2 cellular contexts compared by ENCODE assay signal in the genomic region with DNA sequence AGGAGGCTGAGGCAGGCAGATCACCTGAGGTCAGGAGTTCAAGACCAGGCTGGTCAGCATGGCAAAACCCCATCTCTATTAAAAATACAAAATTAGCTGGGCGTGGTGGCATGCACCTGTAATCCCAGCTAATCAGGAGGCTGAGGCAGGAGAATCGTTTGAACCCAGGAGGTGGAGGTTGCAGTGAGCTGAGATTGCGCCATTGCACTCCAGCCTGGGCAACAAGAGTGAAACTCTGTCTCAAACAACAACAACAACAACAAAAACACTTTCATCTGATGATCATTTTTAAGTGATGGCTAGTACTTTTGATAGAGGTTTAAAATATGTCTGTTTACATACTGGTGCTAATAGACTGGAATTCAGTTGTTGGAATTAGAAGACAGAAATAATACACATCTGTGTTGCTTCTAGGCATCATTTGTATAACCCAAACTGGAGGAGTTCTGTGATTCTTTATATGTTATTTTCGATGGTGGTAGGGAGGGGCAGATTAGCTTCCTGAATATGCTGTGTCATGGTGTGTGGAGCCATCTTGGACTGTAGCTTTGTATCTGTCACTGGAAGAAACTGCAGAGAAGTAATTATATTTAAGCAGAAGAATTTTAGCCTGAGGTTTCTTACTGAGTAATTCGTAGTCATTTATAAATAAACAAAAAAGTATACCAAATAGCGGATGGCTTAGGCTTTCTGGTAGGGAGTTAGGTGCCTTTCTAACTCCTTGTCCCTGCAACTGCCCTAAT.
A peak's percentile ranks its signal among the peaks of the same experiment; 100 is the strongest.
TF ChIP-seq lines count a peak whose summit lies in the region.
"Not testable (repeated sequence)": the region's sequence is repeated elsewhere in the genome, so short reads cannot be mapped to it uniquely, and the experiment has no call there.

No MANE protein-coding gene starts in this region.

TF ChIP-seq in K562, 482 proteins besides CTCF, POLR2A, EP300 and RAD21 (continues in another document):
- TF ChIP-seq ILF3 (IDR thresholded peaks at IDR 0.05; ENCODE audit: borderline replicate concordance) (peak; percentile 57; the same call in 1 of the 2 replicates), ZNF717 (CRISPR knock-in tag; IDR thresholded peaks at IDR 0.05) (0 out of 2 replicates have a peak, but pooled peaks have one; percentile 50), NFRKB (IDR thresholded peaks at IDR 0.05; ENCODE audit: low read depth) (peak; percentile 66; the same call in 1 of the 2 replicates), ZKSCAN8 (CRISPR knock-in tag; IDR thresholded peaks at IDR 0.05) (peak; percentile 50; the same call in 1 of the 2 replicates), NFIC (IDR thresholded peaks at IDR 0.05) (0 out of 2 replicates have a peak, but pooled peaks have one; percentile 20), ZNF766 (CRISPR knock-in tag; conservative IDR thresholded peaks at IDR 0.05) (peak; percentile 81), ZNF589 (CRISPR knock-in tag; IDR thresholded peaks at IDR 0.05; ENCODE audit: low read depth) (0 out of 2 replicates have a peak, but pooled peaks have one; percentile 31), HDAC3 (IDR thresholded peaks at IDR 0.05; ENCODE audit: borderline replicate concordance, partially characterized antibody) (peak; percentile 31), NR4A1 (tag; IDR thresholded peaks at IDR 0.05) (peak; percentile 51; the same call in 1 of the 2 replicates), NFE2 (IDR thresholded peaks at IDR 0.05; ENCODE audit: low read depth) (peak; percentile 99), NRF1 (conservative IDR thresholded peaks at IDR 0.05 in 1 of 2, IDR thresholded peaks at IDR 0.05 in 1 of 2) (0 out of 4 replicates have a peak, but pooled peaks of 1 of the 2 experiments have one; percentile 11)
- TF ChIP-seq, protein P1, sequence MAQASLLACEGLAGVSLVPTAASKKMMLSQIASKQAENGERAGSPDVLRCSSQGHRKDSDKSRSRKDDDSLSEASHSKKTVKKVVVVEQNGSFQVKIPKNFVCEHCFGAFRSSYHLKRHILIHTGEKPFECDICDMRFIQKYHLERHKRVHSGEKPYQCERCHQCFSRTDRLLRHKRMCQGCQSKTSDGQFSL (CRISPR knock-in tag; IDR thresholded peaks at IDR 0.05), result not testable (repeated sequence)
- TF ChIP-seq, protein P1 (tag; IDR thresholded peaks at IDR 0.05), result peak in 1 of 2 experiments; percentile 70; a peak in 1 of 4 replicates
- not testable (repeated sequence) for TF ChIP-seq NR4A1 (CRISPR knock-in tag; IDR thresholded peaks at IDR 0.05)
- TF ChIP-seq, protein P2, sequence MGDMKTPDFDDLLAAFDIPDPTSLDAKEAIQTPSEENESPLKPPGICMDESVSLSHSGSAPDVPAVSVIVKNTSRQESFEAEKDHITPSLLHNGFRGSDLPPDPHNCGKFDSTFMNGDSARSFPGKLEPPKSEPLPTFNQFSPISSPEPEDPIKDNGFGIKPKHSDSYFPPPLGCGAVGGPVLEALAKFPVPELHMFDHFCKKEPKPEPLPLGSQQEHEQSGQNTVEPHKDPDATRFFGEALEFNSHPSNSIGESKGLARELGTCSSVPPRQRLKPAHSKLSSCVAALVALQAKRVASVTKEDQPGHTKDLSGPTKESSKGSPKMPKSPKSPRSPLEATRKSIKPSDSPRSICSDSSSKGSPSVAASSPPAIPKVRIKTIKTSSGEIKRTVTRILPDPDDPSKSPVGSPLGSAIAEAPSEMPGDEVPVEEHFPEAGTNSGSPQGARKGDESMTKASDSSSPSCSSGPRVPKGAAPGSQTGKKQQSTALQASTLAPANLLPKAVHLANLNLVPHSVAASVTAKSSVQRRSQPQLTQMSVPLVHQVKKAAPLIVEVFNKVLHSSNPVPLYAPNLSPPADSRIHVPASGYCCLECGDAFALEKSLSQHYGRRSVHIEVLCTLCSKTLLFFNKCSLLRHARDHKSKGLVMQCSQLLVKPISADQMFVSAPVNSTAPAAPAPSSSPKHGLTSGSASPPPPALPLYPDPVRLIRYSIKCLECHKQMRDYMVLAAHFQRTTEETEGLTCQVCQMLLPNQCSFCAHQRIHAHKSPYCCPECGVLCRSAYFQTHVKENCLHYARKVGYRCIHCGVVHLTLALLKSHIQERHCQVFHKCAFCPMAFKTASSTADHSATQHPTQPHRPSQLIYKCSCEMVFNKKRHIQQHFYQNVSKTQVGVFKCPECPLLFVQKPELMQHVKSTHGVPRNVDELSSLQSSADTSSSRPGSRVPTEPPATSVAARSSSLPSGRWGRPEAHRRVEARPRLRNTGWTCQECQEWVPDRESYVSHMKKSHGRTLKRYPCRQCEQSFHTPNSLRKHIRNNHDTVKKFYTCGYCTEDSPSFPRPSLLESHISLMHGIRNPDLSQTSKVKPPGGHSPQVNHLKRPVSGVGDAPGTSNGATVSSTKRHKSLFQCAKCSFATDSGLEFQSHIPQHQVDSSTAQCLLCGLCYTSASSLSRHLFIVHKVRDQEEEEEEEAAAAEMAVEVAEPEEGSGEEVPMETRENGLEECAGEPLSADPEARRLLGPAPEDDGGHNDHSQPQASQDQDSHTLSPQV (IDR thresholded peaks at IDR 0.05), result peak; percentile 97
- TF ChIP-seq, protein P3, sequence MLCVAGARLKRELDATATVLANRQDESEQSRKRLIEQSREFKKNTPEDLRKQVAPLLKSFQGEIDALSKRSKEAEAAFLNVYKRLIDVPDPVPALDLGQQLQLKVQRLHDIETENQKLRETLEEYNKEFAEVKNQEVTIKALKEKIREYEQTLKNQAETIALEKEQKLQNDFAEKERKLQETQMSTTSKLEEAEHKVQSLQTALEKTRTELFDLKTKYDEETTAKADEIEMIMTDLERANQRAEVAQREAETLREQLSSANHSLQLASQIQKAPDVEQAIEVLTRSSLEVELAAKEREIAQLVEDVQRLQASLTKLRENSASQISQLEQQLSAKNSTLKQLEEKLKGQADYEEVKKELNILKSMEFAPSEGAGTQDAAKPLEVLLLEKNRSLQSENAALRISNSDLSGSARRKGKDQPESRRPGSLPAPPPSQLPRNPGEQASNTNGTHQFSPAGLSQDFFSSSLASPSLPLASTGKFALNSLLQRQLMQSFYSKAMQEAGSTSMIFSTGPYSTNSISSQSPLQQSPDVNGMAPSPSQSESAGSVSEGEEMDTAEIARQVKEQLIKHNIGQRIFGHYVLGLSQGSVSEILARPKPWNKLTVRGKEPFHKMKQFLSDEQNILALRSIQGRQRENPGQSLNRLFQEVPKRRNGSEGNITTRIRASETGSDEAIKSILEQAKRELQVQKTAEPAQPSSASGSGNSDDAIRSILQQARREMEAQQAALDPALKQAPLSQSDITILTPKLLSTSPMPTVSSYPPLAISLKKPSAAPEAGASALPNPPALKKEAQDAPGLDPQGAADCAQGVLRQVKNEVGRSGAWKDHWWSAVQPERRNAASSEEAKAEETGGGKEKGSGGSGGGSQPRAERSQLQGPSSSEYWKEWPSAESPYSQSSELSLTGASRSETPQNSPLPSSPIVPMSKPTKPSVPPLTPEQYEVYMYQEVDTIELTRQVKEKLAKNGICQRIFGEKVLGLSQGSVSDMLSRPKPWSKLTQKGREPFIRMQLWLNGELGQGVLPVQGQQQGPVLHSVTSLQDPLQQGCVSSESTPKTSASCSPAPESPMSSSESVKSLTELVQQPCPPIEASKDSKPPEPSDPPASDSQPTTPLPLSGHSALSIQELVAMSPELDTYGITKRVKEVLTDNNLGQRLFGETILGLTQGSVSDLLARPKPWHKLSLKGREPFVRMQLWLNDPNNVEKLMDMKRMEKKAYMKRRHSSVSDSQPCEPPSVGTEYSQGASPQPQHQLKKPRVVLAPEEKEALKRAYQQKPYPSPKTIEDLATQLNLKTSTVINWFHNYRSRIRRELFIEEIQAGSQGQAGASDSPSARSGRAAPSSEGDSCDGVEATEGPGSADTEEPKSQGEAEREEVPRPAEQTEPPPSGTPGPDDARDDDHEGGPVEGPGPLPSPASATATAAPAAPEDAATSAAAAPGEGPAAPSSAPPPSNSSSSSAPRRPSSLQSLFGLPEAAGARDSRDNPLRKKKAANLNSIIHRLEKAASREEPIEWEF (CRISPR knock-in tag; IDR thresholded peaks at IDR 0.05), result 0 out of 2 replicates have a peak, but pooled peaks have one; percentile 78

TF ChIP-seq in HepG2, 621 proteins besides CTCF, POLR2A, EP300 and RAD21:
- TF ChIP-seq NFE2L2 (IDR thresholded peaks at IDR 0.05; ENCODE audit: low read length) (peak; percentile 81), MAFK (conservative IDR thresholded peaks at IDR 0.05 in 1 of 2, IDR thresholded peaks at IDR 0.05 in 1 of 2; ENCODE audit: low read length in 2 of 2) (0 out of 4 replicates have a peak, but pooled peaks have one; percentile 3 to 9)
